Comparison of ENCODE assay signal across 2 cellular contexts in the genomic region with DNA sequence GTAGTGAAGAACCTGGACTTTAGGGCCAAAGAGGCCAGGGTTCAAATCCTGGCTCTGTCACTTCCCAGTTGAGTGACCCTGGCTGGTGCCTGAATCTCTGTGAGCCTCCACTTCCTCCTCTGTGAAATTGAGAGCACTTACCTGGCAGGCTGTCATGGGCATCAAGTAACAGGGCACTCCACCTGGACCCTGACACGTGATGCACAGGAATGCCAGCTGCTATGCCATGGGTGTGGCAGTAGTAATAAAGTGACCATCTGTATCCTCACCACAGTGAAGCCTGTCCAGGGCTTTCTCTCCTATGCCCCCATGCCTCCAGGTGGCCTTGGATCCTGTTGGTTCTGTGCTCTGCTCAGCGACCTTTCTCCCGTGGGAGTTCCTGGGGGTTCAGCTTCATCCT.
TF ChIP-seq lines count a peak whose summit lies in the region.

No MANE protein-coding gene starts in this region.

TF ChIP-seq in HepG2, 621 proteins besides CTCF, POLR2A, EP300 and RAD21:
- TF ChIP-seq IKZF4 (CRISPR knock-in tag; IDR thresholded peaks at IDR 0.05; ENCODE audit: borderline replicate concordance, low read depth, not compliant biosample characterization): no peak
- TF ChIP-seq NR2F2 (IDR thresholded peaks at IDR 0.05; ENCODE audit: borderline replicate concordance, low read depth): no peak
- TF ChIP-seq, protein P1, sequence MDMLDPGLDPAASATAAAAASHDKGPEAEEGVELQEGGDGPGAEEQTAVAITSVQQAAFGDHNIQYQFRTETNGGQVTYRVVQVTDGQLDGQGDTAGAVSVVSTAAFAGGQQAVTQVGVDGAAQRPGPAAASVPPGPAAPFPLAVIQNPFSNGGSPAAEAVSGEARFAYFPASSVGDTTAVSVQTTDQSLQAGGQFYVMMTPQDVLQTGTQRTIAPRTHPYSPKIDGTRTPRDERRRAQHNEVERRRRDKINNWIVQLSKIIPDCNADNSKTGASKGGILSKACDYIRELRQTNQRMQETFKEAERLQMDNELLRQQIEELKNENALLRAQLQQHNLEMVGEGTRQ (IDR thresholded peaks at IDR 0.05; ENCODE audit: low read depth, low read length): no peak
- TF ChIP-seq, protein P1 (CRISPR knock-in tag; IDR thresholded peaks at IDR 0.05; ENCODE audit: borderline replicate concordance): no peak
- TF ChIP-seq, protein P2, sequence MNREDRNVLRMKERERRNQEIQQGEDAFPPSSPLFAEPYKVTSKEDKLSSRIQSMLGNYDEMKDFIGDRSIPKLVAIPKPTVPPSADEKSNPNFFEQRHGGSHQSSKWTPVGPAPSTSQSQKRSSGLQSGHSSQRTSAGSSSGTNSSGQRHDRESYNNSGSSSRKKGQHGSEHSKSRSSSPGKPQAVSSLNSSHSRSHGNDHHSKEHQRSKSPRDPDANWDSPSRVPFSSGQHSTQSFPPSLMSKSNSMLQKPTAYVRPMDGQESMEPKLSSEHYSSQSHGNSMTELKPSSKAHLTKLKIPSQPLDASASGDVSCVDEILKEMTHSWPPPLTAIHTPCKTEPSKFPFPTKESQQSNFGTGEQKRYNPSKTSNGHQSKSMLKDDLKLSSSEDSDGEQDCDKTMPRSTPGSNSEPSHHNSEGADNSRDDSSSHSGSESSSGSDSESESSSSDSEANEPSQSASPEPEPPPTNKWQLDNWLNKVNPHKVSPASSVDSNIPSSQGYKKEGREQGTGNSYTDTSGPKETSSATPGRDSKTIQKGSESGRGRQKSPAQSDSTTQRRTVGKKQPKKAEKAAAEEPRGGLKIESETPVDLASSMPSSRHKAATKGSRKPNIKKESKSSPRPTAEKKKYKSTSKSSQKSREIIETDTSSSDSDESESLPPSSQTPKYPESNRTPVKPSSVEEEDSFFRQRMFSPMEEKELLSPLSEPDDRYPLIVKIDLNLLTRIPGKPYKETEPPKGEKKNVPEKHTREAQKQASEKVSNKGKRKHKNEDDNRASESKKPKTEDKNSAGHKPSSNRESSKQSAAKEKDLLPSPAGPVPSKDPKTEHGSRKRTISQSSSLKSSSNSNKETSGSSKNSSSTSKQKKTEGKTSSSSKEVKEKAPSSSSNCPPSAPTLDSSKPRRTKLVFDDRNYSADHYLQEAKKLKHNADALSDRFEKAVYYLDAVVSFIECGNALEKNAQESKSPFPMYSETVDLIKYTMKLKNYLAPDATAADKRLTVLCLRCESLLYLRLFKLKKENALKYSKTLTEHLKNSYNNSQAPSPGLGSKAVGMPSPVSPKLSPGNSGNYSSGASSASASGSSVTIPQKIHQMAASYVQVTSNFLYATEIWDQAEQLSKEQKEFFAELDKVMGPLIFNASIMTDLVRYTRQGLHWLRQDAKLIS (CRISPR knock-in tag; IDR thresholded peaks at IDR 0.05): no peak
- TF ChIP-seq CEBPG (CRISPR knock-in tag; IDR thresholded peaks at IDR 0.05): no peak
- TF ChIP-seq ZFP37 (CRISPR knock-in tag; IDR thresholded peaks at IDR 0.05; ENCODE audit: borderline replicate concordance): no peak
- no peak for TF ChIP-seq SP4 (CRISPR knock-in tag; IDR thresholded peaks at IDR 0.05)
- TF ChIP-seq ZNF777 (CRISPR knock-in tag; IDR thresholded peaks at IDR 0.05): no peak
- TF ChIP-seq PHF5A (CRISPR knock-in tag; IDR thresholded peaks at IDR 0.05; ENCODE audit: low read depth, unreplicated experiment): no peak
- no peak for TF ChIP-seq HIVEP1 (CRISPR knock-in tag; IDR thresholded peaks at IDR 0.05)
- TF ChIP-seq, protein P3, sequence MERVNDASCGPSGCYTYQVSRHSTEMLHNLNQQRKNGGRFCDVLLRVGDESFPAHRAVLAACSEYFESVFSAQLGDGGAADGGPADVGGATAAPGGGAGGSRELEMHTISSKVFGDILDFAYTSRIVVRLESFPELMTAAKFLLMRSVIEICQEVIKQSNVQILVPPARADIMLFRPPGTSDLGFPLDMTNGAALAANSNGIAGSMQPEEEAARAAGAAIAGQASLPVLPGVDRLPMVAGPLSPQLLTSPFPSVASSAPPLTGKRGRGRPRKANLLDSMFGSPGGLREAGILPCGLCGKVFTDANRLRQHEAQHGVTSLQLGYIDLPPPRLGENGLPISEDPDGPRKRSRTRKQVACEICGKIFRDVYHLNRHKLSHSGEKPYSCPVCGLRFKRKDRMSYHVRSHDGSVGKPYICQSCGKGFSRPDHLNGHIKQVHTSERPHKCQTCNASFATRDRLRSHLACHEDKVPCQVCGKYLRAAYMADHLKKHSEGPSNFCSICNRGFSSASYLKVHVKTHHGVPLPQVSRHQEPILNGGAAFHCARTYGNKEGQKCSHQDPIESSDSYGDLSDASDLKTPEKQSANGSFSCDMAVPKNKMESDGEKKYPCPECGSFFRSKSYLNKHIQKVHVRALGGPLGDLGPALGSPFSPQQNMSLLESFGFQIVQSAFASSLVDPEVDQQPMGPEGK (CRISPR knock-in tag; IDR thresholded peaks at IDR 0.05): no peak
- no peak for TF ChIP-seq ZSCAN21 (CRISPR knock-in tag; IDR thresholded peaks at IDR 0.05; ENCODE audit: borderline replicate concordance)
- no peak for TF ChIP-seq ZNF451 (CRISPR knock-in tag; IDR thresholded peaks at IDR 0.05)
- no peak for TF ChIP-seq ZNF747 (CRISPR knock-in tag; IDR thresholded peaks at IDR 0.05; ENCODE audit: borderline replicate concordance)
- no peak for TF ChIP-seq ZNF790 (CRISPR knock-in tag; IDR thresholded peaks at IDR 0.05; ENCODE audit: borderline replicate concordance)
- TF ChIP-seq, protein P4, sequence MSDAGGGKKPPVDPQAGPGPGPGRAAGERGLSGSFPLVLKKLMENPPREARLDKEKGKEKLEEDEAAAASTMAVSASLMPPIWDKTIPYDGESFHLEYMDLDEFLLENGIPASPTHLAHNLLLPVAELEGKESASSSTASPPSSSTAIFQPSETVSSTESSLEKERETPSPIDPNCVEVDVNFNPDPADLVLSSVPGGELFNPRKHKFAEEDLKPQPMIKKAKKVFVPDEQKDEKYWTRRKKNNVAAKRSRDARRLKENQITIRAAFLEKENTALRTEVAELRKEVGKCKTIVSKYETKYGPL (CRISPR knock-in tag; IDR thresholded peaks at IDR 0.05): no peak
- no peak for TF ChIP-seq ZMYM4 (CRISPR knock-in tag; IDR thresholded peaks at IDR 0.05)
- TF ChIP-seq, protein P5, sequence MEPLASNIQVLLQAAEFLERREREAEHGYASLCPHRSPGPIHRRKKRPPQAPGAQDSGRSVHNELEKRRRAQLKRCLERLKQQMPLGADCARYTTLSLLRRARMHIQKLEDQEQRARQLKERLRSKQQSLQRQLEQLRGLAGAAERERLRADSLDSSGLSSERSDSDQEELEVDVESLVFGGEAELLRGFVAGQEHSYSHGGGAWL (CRISPR knock-in tag; IDR thresholded peaks at IDR 0.05): no peak
- TF ChIP-seq ZNF3 (CRISPR knock-in tag; IDR thresholded peaks at IDR 0.05): no peak

TF ChIP-seq in GM23338, 12 proteins besides CTCF, POLR2A, EP300 and RAD21:
- TF ChIP-seq STAT1 (IDR thresholded peaks at IDR 0.05; ENCODE audit: unreplicated experiment) (no peak), POLR2AphosphoS5 (IDR thresholded peaks at IDR 0.05; ENCODE audit: low read depth) (no peak), JUNB (IDR thresholded peaks at IDR 0.05; ENCODE audit: unreplicated experiment) (no peak), EZH2phosphoT487 (IDR thresholded peaks at IDR 0.05; ENCODE audit: unreplicated experiment) (no peak), ZNF114 (CRISPR knock-in tag; IDR thresholded peaks at IDR 0.05) (no peak), CREB1 (CRISPR knock-in tag; IDR thresholded peaks at IDR 0.05; ENCODE audit: low read depth) (no peak), NANOG (IDR thresholded peaks at IDR 0.05; ENCODE audit: borderline replicate concordance) (no peak), ZNF331 (CRISPR knock-in tag; IDR thresholded peaks at IDR 0.05; ENCODE audit: low read depth) (no peak), EZH2 (IDR thresholded peaks at IDR 0.05; ENCODE audit: low read depth, unreplicated experiment) (no peak)
- TF ChIP-seq, protein P6, sequence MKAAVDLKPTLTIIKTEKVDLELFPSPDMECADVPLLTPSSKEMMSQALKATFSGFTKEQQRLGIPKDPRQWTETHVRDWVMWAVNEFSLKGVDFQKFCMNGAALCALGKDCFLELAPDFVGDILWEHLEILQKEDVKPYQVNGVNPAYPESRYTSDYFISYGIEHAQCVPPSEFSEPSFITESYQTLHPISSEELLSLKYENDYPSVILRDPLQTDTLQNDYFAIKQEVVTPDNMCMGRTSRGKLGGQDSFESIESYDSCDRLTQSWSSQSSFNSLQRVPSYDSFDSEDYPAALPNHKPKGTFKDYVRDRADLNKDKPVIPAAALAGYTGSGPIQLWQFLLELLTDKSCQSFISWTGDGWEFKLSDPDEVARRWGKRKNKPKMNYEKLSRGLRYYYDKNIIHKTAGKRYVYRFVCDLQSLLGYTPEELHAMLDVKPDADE (IDR thresholded peaks at IDR 0.05): no peak
- TF ChIP-seq, protein P7, sequence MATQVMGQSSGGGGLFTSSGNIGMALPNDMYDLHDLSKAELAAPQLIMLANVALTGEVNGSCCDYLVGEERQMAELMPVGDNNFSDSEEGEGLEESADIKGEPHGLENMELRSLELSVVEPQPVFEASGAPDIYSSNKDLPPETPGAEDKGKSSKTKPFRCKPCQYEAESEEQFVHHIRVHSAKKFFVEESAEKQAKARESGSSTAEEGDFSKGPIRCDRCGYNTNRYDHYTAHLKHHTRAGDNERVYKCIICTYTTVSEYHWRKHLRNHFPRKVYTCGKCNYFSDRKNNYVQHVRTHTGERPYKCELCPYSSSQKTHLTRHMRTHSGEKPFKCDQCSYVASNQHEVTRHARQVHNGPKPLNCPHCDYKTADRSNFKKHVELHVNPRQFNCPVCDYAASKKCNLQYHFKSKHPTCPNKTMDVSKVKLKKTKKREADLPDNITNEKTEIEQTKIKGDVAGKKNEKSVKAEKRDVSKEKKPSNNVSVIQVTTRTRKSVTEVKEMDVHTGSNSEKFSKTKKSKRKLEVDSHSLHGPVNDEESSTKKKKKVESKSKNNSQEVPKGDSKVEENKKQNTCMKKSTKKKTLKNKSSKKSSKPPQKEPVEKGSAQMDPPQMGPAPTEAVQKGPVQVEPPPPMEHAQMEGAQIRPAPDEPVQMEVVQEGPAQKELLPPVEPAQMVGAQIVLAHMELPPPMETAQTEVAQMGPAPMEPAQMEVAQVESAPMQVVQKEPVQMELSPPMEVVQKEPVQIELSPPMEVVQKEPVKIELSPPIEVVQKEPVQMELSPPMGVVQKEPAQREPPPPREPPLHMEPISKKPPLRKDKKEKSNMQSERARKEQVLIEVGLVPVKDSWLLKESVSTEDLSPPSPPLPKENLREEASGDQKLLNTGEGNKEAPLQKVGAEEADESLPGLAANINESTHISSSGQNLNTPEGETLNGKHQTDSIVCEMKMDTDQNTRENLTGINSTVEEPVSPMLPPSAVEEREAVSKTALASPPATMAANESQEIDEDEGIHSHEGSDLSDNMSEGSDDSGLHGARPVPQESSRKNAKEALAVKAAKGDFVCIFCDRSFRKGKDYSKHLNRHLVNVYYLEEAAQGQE (IDR thresholded peaks at IDR 0.05; ENCODE audit: unreplicated experiment): no peak
- TF ChIP-seq, protein P8, sequence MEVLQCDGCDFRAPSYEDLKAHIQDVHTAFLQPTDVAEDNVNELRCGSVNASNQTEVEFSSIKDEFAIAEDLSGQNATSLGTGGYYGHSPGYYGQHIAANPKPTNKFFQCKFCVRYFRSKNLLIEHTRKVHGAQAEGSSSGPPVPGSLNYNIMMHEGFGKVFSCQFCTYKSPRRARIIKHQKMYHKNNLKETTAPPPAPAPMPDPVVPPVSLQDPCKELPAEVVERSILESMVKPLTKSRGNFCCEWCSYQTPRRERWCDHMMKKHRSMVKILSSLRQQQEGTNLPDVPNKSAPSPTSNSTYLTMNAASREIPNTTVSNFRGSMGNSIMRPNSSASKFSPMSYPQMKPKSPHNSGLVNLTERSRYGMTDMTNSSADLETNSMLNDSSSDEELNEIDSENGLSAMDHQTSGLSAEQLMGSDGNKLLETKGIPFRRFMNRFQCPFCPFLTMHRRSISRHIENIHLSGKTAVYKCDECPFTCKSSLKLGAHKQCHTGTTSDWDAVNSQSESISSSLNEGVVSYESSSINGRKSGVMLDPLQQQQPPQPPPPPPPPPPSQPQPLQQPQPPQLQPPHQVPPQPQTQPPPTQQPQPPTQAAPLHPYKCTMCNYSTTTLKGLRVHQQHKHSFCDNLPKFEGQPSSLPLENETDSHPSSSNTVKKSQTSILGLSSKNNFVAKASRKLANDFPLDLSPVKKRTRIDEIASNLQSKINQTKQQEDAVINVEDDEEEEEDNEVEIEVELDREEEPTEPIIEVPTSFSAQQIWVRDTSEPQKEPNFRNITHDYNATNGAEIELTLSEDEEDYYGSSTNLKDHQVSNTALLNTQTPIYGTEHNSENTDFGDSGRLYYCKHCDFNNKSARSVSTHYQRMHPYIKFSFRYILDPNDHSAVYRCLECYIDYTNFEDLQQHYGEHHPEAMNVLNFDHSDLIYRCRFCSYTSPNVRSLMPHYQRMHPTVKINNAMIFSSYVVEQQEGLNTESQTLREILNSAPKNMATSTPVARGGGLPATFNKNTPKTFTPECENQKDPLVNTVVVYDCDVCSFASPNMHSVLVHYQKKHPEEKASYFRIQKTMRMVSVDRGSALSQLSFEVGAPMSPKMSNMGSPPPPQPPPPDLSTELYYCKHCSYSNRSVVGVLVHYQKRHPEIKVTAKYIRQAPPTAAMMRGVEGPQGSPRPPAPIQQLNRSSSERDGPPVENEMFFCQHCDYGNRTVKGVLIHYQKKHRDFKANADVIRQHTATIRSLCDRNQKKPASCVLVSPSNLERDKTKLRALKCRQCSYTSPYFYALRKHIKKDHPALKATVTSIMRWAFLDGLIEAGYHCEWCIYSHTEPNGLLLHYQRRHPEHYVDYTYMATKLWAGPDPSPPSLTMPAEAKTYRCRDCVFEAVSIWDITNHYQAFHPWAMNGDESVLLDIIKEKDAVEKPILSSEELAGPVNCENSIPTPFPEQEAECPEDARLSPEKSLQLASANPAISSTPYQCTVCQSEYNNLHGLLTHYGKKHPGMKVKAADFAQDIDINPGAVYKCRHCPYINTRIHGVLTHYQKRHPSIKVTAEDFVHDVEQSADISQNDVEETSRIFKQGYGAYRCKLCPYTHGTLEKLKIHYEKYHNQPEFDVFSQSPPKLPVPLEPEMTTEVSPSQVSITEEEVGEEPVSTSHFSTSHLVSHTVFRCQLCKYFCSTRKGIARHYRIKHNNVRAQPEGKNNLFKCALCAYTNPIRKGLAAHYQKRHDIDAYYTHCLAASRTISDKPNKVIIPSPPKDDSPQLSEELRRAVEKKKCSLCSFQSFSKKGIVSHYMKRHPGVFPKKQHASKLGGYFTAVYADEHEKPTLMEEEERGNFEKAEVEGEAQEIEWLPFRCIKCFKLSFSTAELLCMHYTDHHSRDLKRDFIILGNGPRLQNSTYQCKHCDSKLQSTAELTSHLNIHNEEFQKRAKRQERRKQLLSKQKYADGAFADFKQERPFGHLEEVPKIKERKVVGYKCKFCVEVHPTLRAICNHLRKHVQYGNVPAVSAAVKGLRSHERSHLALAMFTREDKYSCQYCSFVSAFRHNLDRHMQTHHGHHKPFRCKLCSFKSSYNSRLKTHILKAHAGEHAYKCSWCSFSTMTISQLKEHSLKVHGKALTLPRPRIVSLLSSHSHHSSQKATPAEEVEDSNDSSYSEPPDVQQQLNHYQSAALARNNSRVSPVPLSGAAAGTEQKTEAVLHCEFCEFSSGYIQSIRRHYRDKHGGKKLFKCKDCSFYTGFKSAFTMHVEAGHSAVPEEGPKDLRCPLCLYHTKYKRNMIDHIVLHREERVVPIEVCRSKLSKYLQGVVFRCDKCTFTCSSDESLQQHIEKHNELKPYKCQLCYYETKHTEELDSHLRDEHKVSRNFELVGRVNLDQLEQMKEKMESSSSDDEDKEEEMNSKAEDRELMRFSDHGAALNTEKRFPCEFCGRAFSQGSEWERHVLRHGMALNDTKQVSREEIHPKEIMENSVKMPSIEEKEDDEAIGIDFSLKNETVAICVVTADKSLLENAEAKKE (CRISPR knock-in tag; IDR thresholded peaks at IDR 0.05): no peak
